Comparison of ENCODE assay signal across 12 cellular contexts in genomic region chr2:15539999-15540398, GRCh38. TPM values are rescaled to one million over a fixed set of nuclear protein-coding genes. Genes with fewer than 3 reads are reported as not detected.
DNase-seq lines count a peak whose midpoint lies in the region; ATAC-seq lines count a peak whose summit lies in the region.
"Had no signal": no experiment of that assay in that cellular context is flagged by ENCODE, and none has a peak within 500 bp of the region (broad histone marks: within the 10 kb centered on the region; RNA-seq: fewer than 3 reads in every experiment).

No MANE protein-coding gene starts in this region.

- peaks cover 41% of the 10 kb centered on the region for H3K36me3 Mint-ChIP-seq in T-cell

- POLR2A ChIA-PET in T-cell (lab: Charles Lee): no interaction called here

- peak; percentile 76 for ATAC-seq in GM18499 (IDR thresholded peaks at IDR 0.05; ENCODE audit: insufficient read depth, unreplicated experiment)
- peak; percentile 72 for ATAC-seq in GM19463 (IDR thresholded peaks at IDR 0.05; ENCODE audit: unreplicated experiment)
- peak; percentile 78 for ATAC-seq in HG02970 (IDR thresholded peaks at IDR 0.05; ENCODE audit: low FRiP score, unreplicated experiment)
- ATAC-seq in T-cell (replicated peaks in 1 of 4): no peak
- ATAC-seq: body of pancreas had no signal

- H3K9me3 ChIP-seq in HAP-1: no peaks in the 10 kb centered on the region
- H3K9me3 ChIP-seq: body of pancreas had no signal

- H3K27me3 ChIP-seq in HAP-1 (ENCODE audit: low read depth): no peaks in the 10 kb centered on the region
- H3K27me3 ChIP-seq: body of pancreas had no signal

- H3K4me1 ChIP-seq in HAP-1: peaks cover 3% of the 10 kb centered on the region; the same call in 1 of the 2 replicates

- DNase-seq in NAMALWA (ENCODE audit: low spot score) (peak; percentile 48), T-cell (no peak), NCI-H1048 (lab: John Stamatoyannopoulos, UW) (no peak), HAP-1 (ENCODE audit: low spot score in 2 of 2) (no peak)
- DNase-seq in activated effector memory CD4-positive, alpha-beta T cell treated with anti-CD3 and anti-CD28 coated beads, Interleukin-2, amount 50 U/mL, for 16 hours: no peak
- DNase-seq: body of pancreas; CD8-positive, alpha-beta memory T cell; occipital lobe; stimulated activated CD4-positive, alpha-beta T cell treated with anti-CD3 and anti-CD28 coated beads, Interleukin-4, amount 100 ng/mL, for 24 hours had no signal

- H3K36me3 ChIP-seq in HAP-1 (replicated peaks): no peaks in the 10 kb centered on the region

- no peaks in the 10 kb centered on the region for H3K9me3 Mint-ChIP-seq in T-cell
- H3K9me3 Mint-ChIP-seq: CD8-positive, alpha-beta memory T cell had no signal

- peaks cover 4 to 12% (median 10%) of the 10 kb centered on the region in 3 donors for H3K4me1 Mint-ChIP-seq in T-cell

- no peak overlapping the region for H3K27ac Mint-ChIP-seq in T-cell

- in situ Hi-C loops in HAP-1 (cut with MboI; ENCODE audit: low sequenced_read_pairs): no loop called here

- H3K4me3 Mint-ChIP-seq in T-cell: no peak overlapping the region
- H3K4me3 Mint-ChIP-seq: CD8-positive, alpha-beta memory T cell had no signal

- no peak overlapping the region for H3K4me3 ChIP-seq in HAP-1
- H3K4me3 ChIP-seq: body of pancreas had no signal

- no peaks in the 10 kb centered on the region for H3K27me3 Mint-ChIP-seq in T-cell

- CTCF ChIA-PET in T-cell (lab: Charles Lee): no interaction called here

RNA-seq across cellular contexts. Expression of gene NBAS, which starts 21.1 kb away (rescaled TPM):
- total RNA-seq in T-cell: 10 to 100 TPM; 32.0 to 36.6 (median 33.1) TPM

RNA-seq across cellular contexts. Expression of gene DDX1, which starts 51.7 kb away (rescaled TPM):
- 10 to 100 TPM; 43.0 to 46.9 (median 45.8) TPM for total RNA-seq in T-cell

Comparison
In these comparisons a context has a peak if more than half of its experiments do, and no peak if none do; other contexts are left out.
1. ATAC-seq: peak in GM18499 (single experiment), GM19463 (single experiment) and HG02970 (single experiment); none in T-cell (0 of 4).